ENCODE assay signal across 9 cellular contexts in genomic region chr20:7859371-7859802, GRCh38.
DNase-seq lines count a peak whose midpoint lies in the region; ATAC-seq and TF ChIP-seq lines count a peak whose summit lies in the region.
"Had no signal": no experiment of that assay in that cellular context is flagged by ENCODE, and none has a peak within 500 bp of the region (broad histone marks: within the 10 kb centered on the region; RNA-seq: fewer than 3 reads in every experiment).

No MANE protein-coding gene starts in this region.

- POLR2A ChIA-PET in MCF 10A (lab: Yijun Ruan, JAX): interaction anchor here (0.7 to 1.2 kb wide), 4 partner anchors 124 to 487 kb away, joined by 3 read pairs; no protein-coding TSS in a partner anchor

- H3K27me3 Mint-ChIP-seq in MCF 10A (ENCODE audit: insufficient read depth, unreplicated experiment): no peaks in the 10 kb centered on the region
- H3K27me3 Mint-ChIP-seq in activated naive CD8-positive, alpha-beta T cell treated with anti-CD3 and anti-CD28 coated beads, Interleukin-2, amount 50 U/mL, for 24 hours: peaks cover 11% of the 10 kb centered on the region
- no peaks in the 10 kb centered on the region for H3K27me3 Mint-ChIP-seq in activated naive CD4-positive, alpha-beta T cell treated with anti-CD3 and anti-CD28 coated beads, Interleukin-2, amount 10 ng/mL, durations not matched to agents 7 days and 5 days

- no peak overlapping the region for H3K27ac ChIP-seq in left lung

- peak; percentile 74 for DNase-seq in ELR (ENCODE audit: low read depth)
- DNase-seq in NCI-H69 (lab: John Stamatoyannopoulos, UW): peak; percentile 84
- DNase-seq in MCF 10A (ENCODE audit: unreplicated experiment): peak; percentile 79
- DNase-seq in left lung: no peak
- no peak for DNase-seq in activated naive CD8-positive, alpha-beta T cell treated with anti-CD3 and anti-CD28 coated beads, Interleukin-2, amount 50 U/mL, for 24 hours
- no peak for DNase-seq in activated naive CD4-positive, alpha-beta T cell treated with anti-CD3 and anti-CD28 coated beads, Interleukin-2, amount 10 ng/mL, durations not matched to agents 7 days and 5 days
- DNase-seq: activated B cell treated with CpG ODN at 0.5 μM for 24 hours had no signal

- CTCF ChIA-PET in MCF 10A (lab: Yijun Ruan, JAX): interaction anchor here (0.5 to 4.8 kb wide), 65 partner anchors 9 to 1612 kb away, joined by 3 to 31 read pairs (median 4); no protein-coding TSS in a partner anchor
- CTCF ChIA-PET in activated naive CD4-positive, alpha-beta T cell treated with anti-CD3 and anti-CD28 coated beads, Interleukin-2, amount 10 ng/mL, durations not matched to agents 7 days and 5 days (lab: Charles Lee): interaction anchor here (1.1 kb wide), 1 partner anchor 1094 kb away, joined by 3 read pairs; no protein-coding TSS in a partner anchor

- no peaks in the 10 kb centered on the region for H3K27me3 ChIP-seq in left lung

- H3K36me3 Mint-ChIP-seq in MCF 10A (ENCODE audit: insufficient read depth, unreplicated experiment): no peaks in the 10 kb centered on the region
- H3K36me3 Mint-ChIP-seq in activated naive CD8-positive, alpha-beta T cell treated with anti-CD3 and anti-CD28 coated beads, Interleukin-2, amount 50 U/mL, for 24 hours (ENCODE audit: low read depth): no peaks in the 10 kb centered on the region
- no peaks in the 10 kb centered on the region for H3K36me3 Mint-ChIP-seq in activated naive CD4-positive, alpha-beta T cell treated with anti-CD3 and anti-CD28 coated beads, Interleukin-2, amount 10 ng/mL, durations not matched to agents 7 days and 5 days

- no peak overlapping the region for H3K4me3 ChIP-seq in left lung

- no TSS peak for BruUV-seq in MCF 10A (replicated peaks; lab: Mats Ljungman, UMichigan)

- no peaks in the 10 kb centered on the region for H3K9me3 ChIP-seq in left lung

- H3K4me3 Mint-ChIP-seq in MCF 10A (ENCODE audit: unreplicated experiment): no peak overlapping the region
- H3K4me3 Mint-ChIP-seq in activated naive CD8-positive, alpha-beta T cell treated with anti-CD3 and anti-CD28 coated beads, Interleukin-2, amount 50 U/mL, for 24 hours: no peak overlapping the region
- H3K4me3 Mint-ChIP-seq in activated naive CD4-positive, alpha-beta T cell treated with anti-CD3 and anti-CD28 coated beads, Interleukin-2, amount 10 ng/mL, durations not matched to agents 7 days and 5 days: no peak overlapping the region
- H3K4me3 Mint-ChIP-seq: activated B cell treated with CpG ODN at 0.5 μM for 24 hours had no signal

- no peaks in the 10 kb centered on the region for H3K4me1 ChIP-seq in left lung

- peak; percentile 71 for ATAC-seq in HG03378 (IDR thresholded peaks at IDR 0.05; ENCODE audit: unreplicated experiment)
- ATAC-seq in left lung: peak; percentile 94
- ATAC-seq in activated naive CD8-positive, alpha-beta T cell treated with anti-CD3 and anti-CD28 coated beads, Interleukin-2, amount 50 U/mL, for 24 hours: no peak
- ATAC-seq in HG02870 (IDR thresholded peaks at IDR 0.05; ENCODE audit: unreplicated experiment): no peak

- peak; percentile 50 for TF ChIP-seq CTCF in MCF 10A (IDR thresholded peaks at IDR 0.05; ENCODE audit: unreplicated experiment)
- TF ChIP-seq CTCF in left lung (IDR thresholded peaks at IDR 0.05): peak; percentile 28 to 31

- peak overlapping the region; percentile 23 for H3K27ac Mint-ChIP-seq in MCF 10A (ENCODE audit: low read depth, unreplicated experiment)
- no peak overlapping the region for H3K27ac Mint-ChIP-seq in activated naive CD8-positive, alpha-beta T cell treated with anti-CD3 and anti-CD28 coated beads, Interleukin-2, amount 50 U/mL, for 24 hours
- H3K27ac Mint-ChIP-seq in activated naive CD4-positive, alpha-beta T cell treated with anti-CD3 and anti-CD28 coated beads, Interleukin-2, amount 10 ng/mL, durations not matched to agents 7 days and 5 days: no peak overlapping the region
- H3K27ac Mint-ChIP-seq: activated B cell treated with CpG ODN at 0.5 μM for 24 hours had no signal

- intact Hi-C loops in MCF 10A (cut with micrococcal nuclease): loop anchor here (1.0 to 10.0 kb wide), 11 partner anchors 125 to 1715 kb away; partner anchors contain the start of gene BMP2
- intact Hi-C loops in left lung (cut with DNase I): no loop called here

- H3K9me3 Mint-ChIP-seq in MCF 10A (ENCODE audit: unreplicated experiment): no peaks in the 10 kb centered on the region
- H3K9me3 Mint-ChIP-seq in activated naive CD8-positive, alpha-beta T cell treated with anti-CD3 and anti-CD28 coated beads, Interleukin-2, amount 50 U/mL, for 24 hours: no peaks in the 10 kb centered on the region
- H3K9me3 Mint-ChIP-seq in activated naive CD4-positive, alpha-beta T cell treated with anti-CD3 and anti-CD28 coated beads, Interleukin-2, amount 10 ng/mL, durations not matched to agents 7 days and 5 days: no peaks in the 10 kb centered on the region

- no peaks in the 10 kb centered on the region for H3K36me3 ChIP-seq in left lung

- peaks cover 33% of the 10 kb centered on the region for H3K4me1 Mint-ChIP-seq in MCF 10A (ENCODE audit: insufficient read depth, unreplicated experiment)
- no peaks in the 10 kb centered on the region for H3K4me1 Mint-ChIP-seq in activated naive CD8-positive, alpha-beta T cell treated with anti-CD3 and anti-CD28 coated beads, Interleukin-2, amount 50 U/mL, for 24 hours
- peaks cover 2% of the 10 kb centered on the region for H3K4me1 Mint-ChIP-seq in activated naive CD4-positive, alpha-beta T cell treated with anti-CD3 and anti-CD28 coated beads, Interleukin-2, amount 10 ng/mL, durations not matched to agents 7 days and 5 days
- H3K4me1 Mint-ChIP-seq: activated B cell treated with CpG ODN at 0.5 μM for 24 hours had no signal

Comparison
In these comparisons a context has a peak if more than half of its experiments do, and no peak if none do; other contexts are left out.
1. DNase-seq: peak in ELR (single experiment), NCI-H69 (single experiment) and MCF 10A (single experiment); none in left lung (0 of 2), activated naive CD8-positive, alpha-beta T cell treated with anti-CD3 and anti-CD28 coated beads, Interleukin-2, amount 50 U/mL, for 24 hours (single experiment) and activated naive CD4-positive, alpha-beta T cell treated with anti-CD3 and anti-CD28 coated beads, Interleukin-2, amount 10 ng/mL, durations not matched to agents 7 days and 5 days (single experiment).
2. ATAC-seq: peak in HG03378 (single experiment) and left lung (single experiment); none in activated naive CD8-positive, alpha-beta T cell treated with anti-CD3 and anti-CD28 coated beads, Interleukin-2, amount 50 U/mL, for 24 hours (single experiment) and HG02870 (single experiment).